9 cellular contexts compared by ENCODE assay signal in genomic region chr3:124034016-124034808, GRCh38. TPM values are rescaled to one million over a fixed set of nuclear protein-coding genes. Genes with fewer than 3 reads are reported as not detected.
DNase-seq lines count a peak whose midpoint lies in the region; ATAC-seq and TF ChIP-seq lines count a peak whose summit lies in the region.
"Had no signal": no experiment of that assay in that cellular context is flagged by ENCODE, and none has a peak within 500 bp of the region (broad histone marks: within the 10 kb centered on the region; RNA-seq: fewer than 3 reads in every experiment).

No MANE protein-coding gene starts in this region.

- H3K18ac ChIP-seq in mesendoderm (ENCODE audit: low read length): peak overlapping the region; percentile 82

- intact Hi-C loops in tibial artery (cut with DNase I; ENCODE audit: low total_unique reads): loop anchor here (5.0 kb wide), 2 partner anchors 248 to 433 kb away; no protein-coding TSS in a partner anchor

- H3K4me3 ChIP-seq in Peyer's patch (peak overlapping the region; percentile 55 to 81 (median 64)), mesendoderm (ENCODE audit: low read length) (peak overlapping the region; percentile 51), tibial artery (peak overlapping the region; percentile 80 to 90)

- H3K9me3 ChIP-seq in Peyer's patch (no peaks in the 10 kb centered on the region), tibial artery (peaks cover 0 to 3% (median 0%) of the 10 kb centered on the region in 3 donors)

- no peak overlapping the region for H2BK15ac ChIP-seq in mesendoderm (replicated peaks; ENCODE audit: low read depth)

- H2AK5ac ChIP-seq in mesendoderm (ENCODE audit: low read length): no peak overlapping the region

- peak overlapping the region; percentile 85 for H3K9ac ChIP-seq in mesendoderm (ENCODE audit: low read length)

- H3K4me2 ChIP-seq in mesendoderm (ENCODE audit: low read length): peak overlapping the region; percentile 82

- no peak overlapping the region for H4K8ac ChIP-seq in mesendoderm (ENCODE audit: low read depth, low read length)

- no peaks in the 10 kb centered on the region for H3K79me2 ChIP-seq in mesendoderm (ENCODE audit: control insufficient read depth, insufficient read depth, low read length)

- peak overlapping the region in 1 of 4 donors; percentile 81 for H3K27ac ChIP-seq in Peyer's patch
- no peak overlapping the region for H3K27ac ChIP-seq in mesendoderm (ENCODE audit: low read depth, low read length)
- peak overlapping the region; percentile 86 to 96 for H3K27ac ChIP-seq in tibial artery

- H3K36me3 ChIP-seq in Peyer's patch (no peaks in the 10 kb centered on the region), mesendoderm (ENCODE audit: control insufficient read depth, insufficient read depth, low read length) (no peaks in the 10 kb centered on the region), tibial artery (peaks cover 0 to 7% (median 0%) of the 10 kb centered on the region in 3 donors)

- no peak for ATAC-seq in GM21515 (IDR thresholded peaks at IDR 0.05; ENCODE audit: unreplicated experiment)
- no peak for ATAC-seq in GM21737 (IDR thresholded peaks at IDR 0.05; ENCODE audit: unreplicated experiment)

- H3K79me1 ChIP-seq in mesendoderm (ENCODE audit: low read length): no peaks in the 10 kb centered on the region

- TF ChIP-seq POLR2A in Peyer's patch (IDR thresholded peaks at IDR 0.05): no peak

- H3K27me3 ChIP-seq in Peyer's patch (peaks cover 0 to 8% of the 10 kb centered on the region in 2 donors), mesendoderm (ENCODE audit: insufficient read depth, low read length, poor library complexity) (peaks cover 10% of the 10 kb centered on the region), tibial artery (no peaks in the 10 kb centered on the region)

- WGBS in mesendoderm (ENCODE audit: extremely low coverage, insufficient coverage, low lambda C conversion rate): no CpG with 5 or more reads among the region's 46 CpGs

- no peak overlapping the region for H3K23ac ChIP-seq in mesendoderm (ENCODE audit: low read length)

- H4K5ac ChIP-seq in mesendoderm (ENCODE audit: low read length): no peak overlapping the region

- peaks cover 0 to 7% (median 0%) of the 10 kb centered on the region in 4 donors for H3K4me1 ChIP-seq in Peyer's patch
- peaks cover 2% of the 10 kb centered on the region for H3K4me1 ChIP-seq in mesendoderm (ENCODE audit: control insufficient read depth, low read depth, low read length)
- peaks cover 0 to 35% (median 4%) of the 10 kb centered on the region in 4 donors for H3K4me1 ChIP-seq in tibial artery

- H3K4ac ChIP-seq in mesendoderm (ENCODE audit: low read depth, low read length): no peak overlapping the region

- TF ChIP-seq CTCF in Peyer's patch (IDR thresholded peaks at IDR 0.05): no peak
- TF ChIP-seq CTCF in tibial artery (IDR thresholded peaks at IDR 0.05): no peak

- H2BK120ac ChIP-seq in mesendoderm (ENCODE audit: low read depth, low read length): no peak overlapping the region

- H2BK5ac ChIP-seq in mesendoderm (ENCODE audit: low read length): no peak overlapping the region

- DNase-seq in GM03348 (ENCODE audit: low spot score): peak; percentile 17
- no peak for DNase-seq in Peyer's patch
- DNase-seq in ecto neural progenitor cell (ENCODE audit: low spot score): peak; percentile 66
- peak; percentile 11 for DNase-seq in mesendoderm
- DNase-seq in tibial artery: peak in 1 of 2 donors; percentile 65
- DNase-seq in SHP77 treated with DMSO at 0.1 percent for 48 hours (lab: John Stamatoyannopoulos, UW): no peak

- H3K56ac ChIP-seq in mesendoderm (ENCODE audit: low read length): peak overlapping the region; percentile 92

RNA-seq across cellular contexts. Expression of gene KALRN, which starts 1.0 kb away (rescaled TPM):
- total RNA-seq in Peyer's patch: 10 to 100 TPM; 65.3 to 77.1 (median 70.3) TPM
- polyA plus RNA-seq in mesendoderm (2013, experiment 1 of 2): 6.2 TPM
- 5.8 TPM for polyA plus RNA-seq in mesendoderm (2013, experiment 2 of 2)

RNA-seq across cellular contexts. Expression of gene ROPN1, which starts 42.3 kb away (rescaled TPM):
- total RNA-seq in Peyer's patch: not detected
- polyA plus RNA-seq in mesendoderm (2013, experiment 1 of 2): 0.08 TPM
- 0.13 TPM for polyA plus RNA-seq in mesendoderm (2013, experiment 2 of 2)
- total RNA-seq: LHCN-M2 had no signal

Comparison
In these comparisons a context has a peak if more than half of its experiments do, and no peak if none do; other contexts are left out.
1. DNase-seq: peak in GM03348 (single experiment), ecto neural progenitor cell (single experiment) and mesendoderm (single experiment); none in Peyer's patch (0 of 3) and SHP77 treated with DMSO at 0.1 percent for 48 hours (single experiment).
2. Peak in every context shown above with its lines, with median percentiles within 50 percentile points of each other: H3K4me3 ChIP-seq.